Comparison of ENCODE assay signal across 8 cellular contexts in the genomic region with DNA sequence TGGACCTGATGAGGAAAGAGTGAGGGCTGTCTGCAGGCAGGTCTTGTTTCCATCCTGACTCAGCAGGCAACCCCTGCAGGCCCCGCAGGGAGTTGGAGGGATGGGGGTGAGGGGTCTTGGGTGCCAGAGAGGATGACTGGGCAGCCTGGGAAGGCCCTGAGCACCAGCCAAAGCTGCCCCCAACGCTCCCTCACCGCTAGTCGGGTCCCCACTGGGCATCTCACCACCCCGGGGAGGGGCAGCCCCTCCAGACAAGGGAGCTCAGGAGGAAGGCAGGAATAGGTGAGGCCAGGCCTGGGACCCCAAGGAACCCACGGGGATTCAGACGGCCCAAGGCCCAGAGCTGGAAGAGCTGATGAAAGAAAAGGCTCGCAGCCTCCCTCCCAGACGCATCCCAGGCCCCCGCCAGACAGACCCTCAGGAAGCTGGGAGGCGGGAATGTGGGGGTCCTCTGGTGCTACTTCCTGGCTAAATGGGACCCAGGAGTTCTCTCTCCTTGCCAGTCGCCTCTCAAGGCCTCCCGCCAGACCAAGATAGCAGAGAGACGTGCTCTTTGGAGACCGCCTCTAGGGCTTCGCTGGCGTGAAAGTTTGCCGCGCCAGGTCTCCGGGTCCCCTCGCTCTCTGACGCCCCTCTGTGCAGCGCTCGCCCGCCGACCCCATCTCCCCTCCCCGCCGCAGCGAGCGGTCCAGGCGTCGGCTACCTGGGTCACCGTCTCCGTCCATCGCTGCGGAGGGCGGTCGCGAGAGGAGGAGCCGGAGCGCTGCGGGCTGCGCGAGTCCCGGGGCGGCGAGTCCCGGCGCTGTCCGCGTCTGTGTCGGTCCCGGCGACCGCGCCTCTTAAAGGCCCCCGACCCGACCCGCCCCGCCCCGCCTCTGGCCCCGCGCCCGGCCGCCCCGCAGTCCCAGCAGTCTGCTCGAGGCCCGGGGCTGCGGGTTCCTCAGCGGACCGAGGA. TPM values are rescaled to one million over a fixed set of nuclear protein-coding genes. Genes with fewer than 3 reads are reported as not detected.
DNase-seq lines count a peak whose midpoint lies in the region; ATAC-seq and TF ChIP-seq lines count a peak whose summit lies in the region.

A gene with protein sequence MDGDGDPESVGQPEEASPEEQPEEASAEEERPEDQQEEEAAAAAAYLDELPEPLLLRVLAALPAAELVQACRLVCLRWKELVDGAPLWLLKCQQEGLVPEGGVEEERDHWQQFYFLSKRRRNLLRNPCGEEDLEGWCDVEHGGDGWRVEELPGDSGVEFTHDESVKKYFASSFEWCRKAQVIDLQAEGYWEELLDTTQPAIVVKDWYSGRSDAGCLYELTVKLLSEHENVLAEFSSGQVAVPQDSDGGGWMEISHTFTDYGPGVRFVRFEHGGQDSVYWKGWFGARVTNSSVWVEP (minus strand): TSS at position 814 of the 955 bp plus-strand sequence. CDS start 89 bp downstream, at position 725.

- peak within 1 kb of the TSS; percentile 31 to 75 (median 45) for H3K27ac ChIP-seq in transverse colon

- H3K36me3 ChIP-seq in NT2/D1 (ENCODE audit: insufficient read depth, insufficient read length, low read length) (peaks cover 21% of the 10 kb centered on the region), transverse colon (no peaks in the 10 kb centered on the region)

- TF ChIP-seq POLR2A in transverse colon (IDR thresholded peaks at IDR 0.05) = no peak

- in situ Hi-C loops in transverse colon (cut with MboI; ENCODE audit: low pct_ligation_motif_present in 1 of 4, low pct_unique_long_range_greater_than_20kb in 1 of 4, low sequenced_read_pairs in 3 of 4) = no loop called here

- no peak for TF ChIP-seq CTCF in transverse colon (IDR thresholded peaks at IDR 0.05)

- intact Hi-C loops in dendritic cell treated with granulocyte-macrophage colony-stimulating factor and Interleukin-4, amounts not matched to agents 40 ng/mL and 50 ng/mL, for 4 days (cut with micrococcal nuclease) = no loop called here
- intact Hi-C loops in transverse colon (cut with DNase I; ENCODE audit: low total_unique reads) = loop anchor here (5.0 kb wide), 1 partner anchor 63 kb away; no protein-coding TSS in a partner anchor

- H3K27ac Mint-ChIP-seq in dendritic cell treated with granulocyte-macrophage colony-stimulating factor and Interleukin-4, amounts not matched to agents 40 ng/mL and 50 ng/mL, for 4 days = peak within 1 kb of the TSS; percentile 59
- H3K27ac Mint-ChIP-seq in memory B cell = no peak within 1 kb of the TSS

- no peaks in the 10 kb centered on the region for H3K9me3 ChIP-seq in NT2/D1 (ENCODE audit: insufficient read depth, low read length)
- H3K9me3 ChIP-seq in transverse colon = no peaks in the 10 kb centered on the region

- H3K27me3 ChIP-seq in NT2/D1 (ENCODE audit: insufficient read depth, insufficient read length) (peaks cover 14% of the 10 kb centered on the region), transverse colon (peaks cover 37% of the 10 kb centered on the region)

- H3K36me3 Mint-ChIP-seq in activated T-cell treated with anti-CD3 and anti-CD28 coated beads, Interleukin-2, amount 50 U/mL, for 4 hours (ENCODE audit: insufficient read depth) = no peaks in the 10 kb centered on the region
- H3K36me3 Mint-ChIP-seq in dendritic cell treated with granulocyte-macrophage colony-stimulating factor and Interleukin-4, amounts not matched to agents 40 ng/mL and 50 ng/mL, for 4 days (ENCODE audit: low read depth) = peaks cover 17% of the 10 kb centered on the region
- H3K36me3 Mint-ChIP-seq in memory B cell = peaks cover 1% of the 10 kb centered on the region

- H3K4me1 ChIP-seq in NT2/D1 (ENCODE audit: insufficient read depth, insufficient read length) (peaks cover 22% of the 10 kb centered on the region), transverse colon (peaks cover 22 to 38% (median 31%) of the 10 kb centered on the region in 4 donors)

- H3K9me3 Mint-ChIP-seq in activated T-cell treated with anti-CD3 and anti-CD28 coated beads, Interleukin-2, amount 50 U/mL, for 4 hours = no peaks in the 10 kb centered on the region
- no peaks in the 10 kb centered on the region for H3K9me3 Mint-ChIP-seq in dendritic cell treated with granulocyte-macrophage colony-stimulating factor and Interleukin-4, amounts not matched to agents 40 ng/mL and 50 ng/mL, for 4 days
- H3K9me3 Mint-ChIP-seq in memory B cell = no peaks in the 10 kb centered on the region

- ATAC-seq in activated T-cell treated with anti-CD3 and anti-CD28 coated beads, Interleukin-2, amount 50 U/mL, for 4 hours = peak; percentile 38 to 48
- ATAC-seq in memory B cell (ENCODE audit: low read depth) = peak; percentile 29

- peak within 1 kb of the TSS; percentile 79 for H3K4me3 Mint-ChIP-seq in activated T-cell treated with anti-CD3 and anti-CD28 coated beads, Interleukin-2, amount 50 U/mL, for 4 hours
- peak within 1 kb of the TSS; percentile 77 for H3K4me3 Mint-ChIP-seq in dendritic cell treated with granulocyte-macrophage colony-stimulating factor and Interleukin-4, amounts not matched to agents 40 ng/mL and 50 ng/mL, for 4 days
- H3K4me3 Mint-ChIP-seq in memory B cell = peak within 1 kb of the TSS; percentile 83

- H3K4me1 Mint-ChIP-seq in activated T-cell treated with anti-CD3 and anti-CD28 coated beads, Interleukin-2, amount 50 U/mL, for 4 hours (ENCODE audit: low read depth) = peaks cover 28% of the 10 kb centered on the region
- peaks cover 28% of the 10 kb centered on the region for H3K4me1 Mint-ChIP-seq in dendritic cell treated with granulocyte-macrophage colony-stimulating factor and Interleukin-4, amounts not matched to agents 40 ng/mL and 50 ng/mL, for 4 days (ENCODE audit: low read depth)
- H3K4me1 Mint-ChIP-seq in memory B cell = peaks cover 18% of the 10 kb centered on the region

- H3K27me3 Mint-ChIP-seq in activated T-cell treated with anti-CD3 and anti-CD28 coated beads, Interleukin-2, amount 50 U/mL, for 4 hours (ENCODE audit: low read depth) = no peaks in the 10 kb centered on the region
- H3K27me3 Mint-ChIP-seq in dendritic cell treated with granulocyte-macrophage colony-stimulating factor and Interleukin-4, amounts not matched to agents 40 ng/mL and 50 ng/mL, for 4 days = peaks cover 61% of the 10 kb centered on the region
- H3K27me3 Mint-ChIP-seq in memory B cell = no peaks in the 10 kb centered on the region

- H3K9ac ChIP-seq in NT2/D1 (ENCODE audit: insufficient read length, low read depth) = peak within 1 kb of the TSS; percentile 76

- DNase-seq in activated T-cell treated with anti-CD3 and anti-CD28 coated beads, Interleukin-2, amount 50 U/mL, for 4 hours = no peak
- no peak for DNase-seq in activated T-cell treated with anti-CD3 and anti-CD28 coated beads for 4 hours
- no peak for DNase-seq in NT2/D1 (ENCODE audit: low read depth, low spot score)
- peak in 1 of 2 donors; percentile 44 for DNase-seq in memory B cell (ENCODE audit: low spot score in 2 of 2)
- peak; percentile 33 for DNase-seq in transverse colon
- DNase-seq in NCI-H187 treated with DMSO at 0.1 percent for 48 hours (lab: John Stamatoyannopoulos, UW) = no peak
- no peak for DNase-seq in stimulated activated CD4-positive, alpha-beta T cell treated with anti-CD3 and anti-CD28 coated beads, Interleukin-12 subunit alpha, Interleukin-12 subunit beta, amount 100 ng/mL, for 4 hours

- WGBS in transverse colon (ENCODE audit: low coverage in 1 of 2), 2 donors = 25 to 75% methylated on average over 5 to 52 of the region's 71 CpGs

- H3K4me3 ChIP-seq in NT2/D1 (ENCODE audit: insufficient read length, low read depth) (peak within 1 kb of the TSS; percentile 74), transverse colon (peak within 1 kb of the TSS; percentile 50 to 85 (median 64))

- TF ChIP-seq EP300 in transverse colon (IDR thresholded peaks at IDR 0.05; ENCODE audit: low read depth) = no peak

RNA-seq across cellular contexts. Expression of the gene that starts here (rescaled TPM):
- total RNA-seq in activated T-cell treated with anti-CD3 and anti-CD28 coated beads, Interleukin-2, amount 50 U/mL, for 4 hours = 1 to 10 TPM in 2 of 3 donors, under 1 TPM in 1; 0.81 to 1.8 (median 1.7) TPM
- total RNA-seq in transverse colon = 1 to 10 TPM in 1 of 4 donors, under 1 TPM in 1, not detected in 2; 0.82 to 3.7 TPM
